In genomic region chr21:36629061-36629460, GRCh38 we compare ENCODE assay signal across 31 cellular contexts.
"Had no signal": no experiment of that assay in that cellular context is flagged by ENCODE, and none has a peak within 500 bp of the region (broad histone marks: within the 10 kb centered on the region; RNA-seq: fewer than 3 reads in every experiment).

No MANE protein-coding gene starts in this region.

- H3K4me3 Mint-ChIP-seq: activated CD4-positive, alpha-beta T cell treated with anti-CD3 and anti-CD28 coated beads for 36 hours; activated CD4-positive, alpha-beta T cell treated with anti-CD3 and anti-CD28 coated beads, Interleukin-2, amount 10 ng/mL, durations not matched to agents 7 days and 5 days; activated CD8-positive, alpha-beta T cell treated with anti-CD3 and anti-CD28 coated beads, Interleukin-2, amount 10 ng/mL, durations not matched to agents 7 days and 5 days; activated naive CD4-positive, alpha-beta T cell treated with anti-CD3 and anti-CD28 coated beads, Interleukin-2, amount 50 U/mL, for 24 hours; activated naive CD8-positive, alpha-beta T cell treated with anti-CD3 and anti-CD28 coated beads, Interleukin-2, amount 10 ng/mL, durations not matched to agents 7 days and 5 days; activated T-cell treated with anti-CD3 and anti-CD28 coated beads, Interleukin-2, amount 50 U/mL, for 24 hours; T-helper 1 cell treated with Interleukin-12 subunit alpha and Interleukin-12 subunit beta and Interleukin-4 antibody, amounts not matched to agents 30 μg/mL and 1 μg/mL, for 36 hours; T-helper 2 cell treated with Interferon-gamma antibody and Interleukin-4, amounts not matched to agents 5 μg/mL and 100 μg/mL, for 36 hours; WTC11 had no signal

- H3K4me1 Mint-ChIP-seq: activated CD4-positive, alpha-beta T cell treated with anti-CD3 and anti-CD28 coated beads, Interleukin-2, amount 10 ng/mL, durations not matched to agents 7 days and 5 days; activated naive CD4-positive, alpha-beta T cell treated with anti-CD3 and anti-CD28 coated beads, Interleukin-2, amount 50 U/mL, for 24 hours; activated naive CD8-positive, alpha-beta T cell treated with anti-CD3 and anti-CD28 coated beads, Interleukin-2, amount 10 ng/mL, durations not matched to agents 7 days and 5 days had no signal

- H3K4me3 ChIP-seq: adrenal gland, body of pancreas, breast epithelium, Peyer's patch had no signal

- ATAC-seq: activated CD4-positive, alpha-beta T cell treated with anti-CD3 and anti-CD28 coated beads for 36 hours; activated CD4-positive, CD25-positive, alpha-beta regulatory T cell treated with anti-CD3 and anti-CD28 coated beads, Interleukin-2, amount 50 U/mL, for 24 hours; activated CD8-positive, alpha-beta T cell treated with anti-CD3 and anti-CD28 coated beads, Interleukin-2, amount 10 ng/mL, durations not matched to agents 7 days and 5 days; body of pancreas; PC-3; WTC11 had no signal

- H3K27me3 ChIP-seq: body of pancreas, Peyer's patch had no signal

- DNase-seq: activated CD4-positive, alpha-beta T cell treated with anti-CD3 and anti-CD28 coated beads for 36 hours; activated CD4-positive, alpha-beta T cell treated with anti-CD3 and anti-CD28 coated beads, Interleukin-2, amount 10 ng/mL, durations not matched to agents 7 days and 5 days; activated CD4-positive, alpha-beta T cell treated with anti-CD3 and anti-CD28 coated beads, Interleukin-2, amount 50 U/mL, for 48 hours; activated CD8-positive, alpha-beta T cell treated with anti-CD3 and anti-CD28 coated beads, Interleukin-2, amount 10 ng/mL, durations not matched to agents 7 days and 5 days; activated gamma-delta T cell; activated naive CD4-positive, alpha-beta T cell treated with Interleukin-2 at 50 U/mL for 16 hours; activated naive CD8-positive, alpha-beta T cell treated with anti-CD3 and anti-CD28 coated beads, Interleukin-2, amount 10 ng/mL, durations not matched to agents 7 days and 5 days; activated T-cell treated with anti-CD3 and anti-CD28 coated beads, Interleukin-2, amount 50 U/mL, for 24 hours; body of pancreas; cerebellar nuclear complex; NCI-H1105; NCI-H1417 treated with DMSO at 0.1 percent for 48 hours; NCI-H1930; NCI-H2081 treated with DMSO at 0.1 percent for 48 hours; NCI-H226; NCI-H446 treated with DMSO at 0.1 percent for 48 hours; NCI-H526; NCI-H748 treated with DMSO at 0.1 percent for 48 hours; NK-92 treated with Interleukin-12 subunit alpha and Interleukin-12 subunit beta, amount 100 ng/mL, for 24 hours; PC-3; Peyer's patch; RPMI8226 had no signal

- H3K9me3 Mint-ChIP-seq: activated naive CD4-positive, alpha-beta T cell treated with anti-CD3 and anti-CD28 coated beads, Interleukin-2, amount 50 U/mL, for 24 hours; T-helper 1 cell treated with Interleukin-12 subunit alpha and Interleukin-12 subunit beta and Interleukin-4 antibody, amounts not matched to agents 30 μg/mL and 1 μg/mL, for 36 hours had no signal

- H3K36me3 ChIP-seq: adrenal gland, breast epithelium, Peyer's patch had no signal

- H3K27ac ChIP-seq: adrenal gland, body of pancreas, breast epithelium, KMS-11, Peyer's patch had no signal

- H3K9me3 ChIP-seq: adrenal gland, body of pancreas, breast epithelium, Peyer's patch had no signal

- H3K36me3 Mint-ChIP-seq: activated naive CD4-positive, alpha-beta T cell treated with anti-CD3 and anti-CD28 coated beads, Interleukin-2, amount 50 U/mL, for 24 hours; activated naive CD8-positive, alpha-beta T cell treated with anti-CD3 and anti-CD28 coated beads, Interleukin-2, amount 10 ng/mL, durations not matched to agents 7 days and 5 days; WTC11 had no signal

- H3K27me3 Mint-ChIP-seq: activated CD4-positive, alpha-beta T cell treated with anti-CD3 and anti-CD28 coated beads, Interleukin-2, amount 10 ng/mL, durations not matched to agents 7 days and 5 days; activated naive CD4-positive, alpha-beta T cell treated with anti-CD3 and anti-CD28 coated beads, Interleukin-2, amount 50 U/mL, for 24 hours; activated naive CD8-positive, alpha-beta T cell treated with anti-CD3 and anti-CD28 coated beads, Interleukin-2, amount 10 ng/mL, durations not matched to agents 7 days and 5 days had no signal

- H3K27ac Mint-ChIP-seq: activated CD4-positive, alpha-beta T cell treated with anti-CD3 and anti-CD28 coated beads for 36 hours; activated CD4-positive, alpha-beta T cell treated with anti-CD3 and anti-CD28 coated beads, Interleukin-2, amount 10 ng/mL, durations not matched to agents 7 days and 5 days; activated CD8-positive, alpha-beta T cell treated with anti-CD3 and anti-CD28 coated beads, Interleukin-2, amount 10 ng/mL, durations not matched to agents 7 days and 5 days; activated naive CD4-positive, alpha-beta T cell treated with anti-CD3 and anti-CD28 coated beads, Interleukin-2, amount 50 U/mL, for 24 hours; activated naive CD8-positive, alpha-beta T cell treated with anti-CD3 and anti-CD28 coated beads, Interleukin-2, amount 10 ng/mL, durations not matched to agents 7 days and 5 days; activated T-cell treated with anti-CD3 and anti-CD28 coated beads, Interleukin-2, amount 50 U/mL, for 24 hours; activated T-helper 2 cell treated with anti-CD3 and anti-CD28 coated beads, Interferon-gamma antibody, Interleukin-2, Interleukin-4, amounts not matched to agents 10 μg/mL and 5 μg/mL and 100 μg/mL, durations not matched to agents 14 hours and 24 hours and 36 hours; T-helper 1 cell treated with Interleukin-12 subunit alpha and Interleukin-12 subunit beta and Interleukin-4 antibody, amounts not matched to agents 30 μg/mL and 1 μg/mL, for 36 hours; T-helper 2 cell treated with Interferon-gamma antibody and Interleukin-4, amounts not matched to agents 5 μg/mL and 100 μg/mL, for 36 hours; WTC11 had no signal
